24 cellular contexts compared by ENCODE assay signal in the genomic region with DNA sequence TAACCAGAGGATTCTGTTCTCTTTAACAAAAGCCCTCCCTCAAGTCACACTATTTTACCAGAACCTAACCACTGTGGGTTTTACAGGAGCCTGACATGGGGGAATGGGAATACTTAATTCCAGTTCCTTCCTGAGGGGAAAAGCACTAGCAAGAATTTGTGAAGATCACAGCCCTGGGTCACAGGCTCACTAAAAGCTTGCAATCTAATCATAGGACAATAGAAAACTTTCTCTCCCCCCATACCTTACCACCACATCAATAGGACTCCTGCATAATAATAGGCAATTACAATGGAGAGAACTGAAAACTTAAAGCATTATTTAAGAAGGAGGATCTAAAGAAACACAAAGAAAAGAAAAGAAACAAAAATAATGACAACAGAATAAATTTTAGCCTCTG.
"Had no signal": no experiment of that assay in that cellular context is flagged by ENCODE, and none has a peak within 500 bp of the region (broad histone marks: within the 10 kb centered on the region; RNA-seq: fewer than 3 reads in every experiment).

No MANE protein-coding gene starts in this region.

- ATAC-seq: left lobe of liver; natural killer cell; pancreas; right lobe of liver; stimulated activated memory B cell treated with anti-CD40 and anti-IgM and Interleukin-4, amounts not matched to agents 10 μg/mL and 1 μg/mL and 100 μg/mL, for 72 hours had no signal

- H3K27ac Mint-ChIP-seq: mesothelial cell of epicardium; natural killer cell; progenitor cell of endocrine pancreas; stimulated activated naive CD8-positive, alpha-beta T cell treated with anti-CD3 and anti-CD28 coated beads, Interleukin-15, Interleukin-2, amounts not matched to agents 100 ng/mL and 50 ng/mL, for 24 hours had no signal

- H3K27me3 ChIP-seq: colonic mucosa, hepatocyte, pancreas, right lobe of liver, spleen, tibial artery, upper lobe of left lung, uterus had no signal

- H3K4me1 Mint-ChIP-seq: mesothelial cell of epicardium, natural killer cell had no signal

- H3K36me3 Mint-ChIP-seq: mesothelial cell of epicardium; natural killer cell; stimulated activated memory B cell treated with anti-CD40 and anti-IgM and Interleukin-4, amounts not matched to agents 10 μg/mL and 1 μg/mL and 100 μg/mL, for 72 hours had no signal

- H3K27ac ChIP-seq: colonic mucosa, hepatocyte, pancreas, right lobe of liver, spleen, tibial artery, upper lobe of left lung, uterus had no signal

- H3K9me3 Mint-ChIP-seq: stimulated activated naive CD8-positive, alpha-beta T cell treated with anti-CD3 and anti-CD28 coated beads, Interleukin-15, Interleukin-2, amounts not matched to agents 100 ng/mL and 50 ng/mL, for 24 hours had no signal

- H3K36me3 ChIP-seq: colonic mucosa, pancreas, right lobe of liver, spleen, tibial artery, upper lobe of left lung, uterus had no signal

- H3K4me1 ChIP-seq: colonic mucosa, pancreas, spleen, tibial artery, upper lobe of left lung, uterus had no signal

- H2AFZ ChIP-seq: hepatocyte had no signal

- H3K79me2 ChIP-seq: hepatocyte had no signal

- H3K4me3 ChIP-seq: colonic mucosa, hepatocyte, pancreas, right lobe of liver, spleen, tibial artery, upper lobe of left lung, uterus had no signal

- H3K4me3 Mint-ChIP-seq: mesothelial cell of epicardium; natural killer cell; neural crest cell; stimulated activated memory B cell treated with anti-CD40 and anti-IgM and Interleukin-4, amounts not matched to agents 10 μg/mL and 1 μg/mL and 100 μg/mL, for 72 hours; stimulated activated naive CD8-positive, alpha-beta T cell treated with anti-CD3 and anti-CD28 coated beads, Interleukin-15, Interleukin-2, amounts not matched to agents 100 ng/mL and 50 ng/mL, for 24 hours had no signal

- H3K9me3 ChIP-seq: colonic mucosa, pancreas, tibial artery, upper lobe of left lung, uterus had no signal

- DNase-seq: colonic mucosa; dermis blood vessel endothelial cell; foreskin melanocyte; head of caudate nucleus; islet precursor cell; mammary epithelial cell; natural killer cell; occipital lobe; pancreas; right lobe of liver; spleen; stimulated activated CD4-positive, alpha-beta T cell treated with anti-CD3 and anti-CD28 coated beads, Interleukin-15, amount 100 ng/mL, for 24 hours; stimulated activated CD4-positive, alpha-beta T cell treated with anti-CD3 and anti-CD28 coated beads, Interleukin-1b, Interleukin-23, amount 100 ng/mL, for 48 hours; stimulated activated CD4-positive, alpha-beta T cell treated with anti-CD3 and anti-CD28 coated beads, Interleukin-4, amount 100 ng/mL, for 24 hours; tibial artery; upper lobe of left lung; uterus had no signal

- H3K27me3 Mint-ChIP-seq: progenitor cell of endocrine pancreas; stimulated activated memory B cell treated with anti-CD40 and anti-IgM and Interleukin-4, amounts not matched to agents 10 μg/mL and 1 μg/mL and 100 μg/mL, for 72 hours; stimulated activated naive CD8-positive, alpha-beta T cell treated with anti-CD3 and anti-CD28 coated beads, Interleukin-15, Interleukin-2, amounts not matched to agents 100 ng/mL and 50 ng/mL, for 24 hours had no signal

- H3K4me2 ChIP-seq: hepatocyte had no signal
